Comparison of ENCODE assay signal across 9 cellular contexts in genomic region chr5:142881076-142881466, GRCh38.
DNase-seq lines count a peak whose midpoint lies in the region; ATAC-seq and TF ChIP-seq lines count a peak whose summit lies in the region.
"Had no signal": no experiment of that assay in that cellular context is flagged by ENCODE, and none has a peak within 500 bp of the region (broad histone marks: within the 10 kb centered on the region; RNA-seq: fewer than 3 reads in every experiment).

No MANE protein-coding gene starts in this region.

- H3K27ac ChIP-seq in SK-N-SH (ENCODE audit: low read depth in 2 of 2, low read length in 1 of 2) = no peak overlapping the region

- H3K9me3 ChIP-seq in SK-N-SH = no peaks in the 10 kb centered on the region

- no peak overlapping the region for H3K4me3 ChIP-seq in SK-N-SH (ENCODE audit: low read depth in 2 of 2, low read length in 1 of 2)
- no peak overlapping the region for H3K4me3 ChIP-seq in fibroblast of pulmonary artery (replicated peaks; ENCODE audit: low read depth, low read length)

- H3K79me2 ChIP-seq in SK-N-SH (ENCODE audit: insufficient read depth) = no peaks in the 10 kb centered on the region

- H3K27me3 ChIP-seq in SK-N-SH (ENCODE audit: insufficient read depth) = no peaks in the 10 kb centered on the region

- H3K36me3 Mint-ChIP-seq in stimulated activated memory B cell treated with anti-CD40 and anti-IgM and Interleukin-4, amounts not matched to agents 10 μg/mL and 1 μg/mL and 100 μg/mL, for 72 hours = no peaks in the 10 kb centered on the region
- H3K36me3 Mint-ChIP-seq in activated CD4-positive, alpha-beta T cell treated with anti-CD3 and anti-CD28 coated beads, Interleukin-2, amount 10 ng/mL, durations not matched to agents 24 days and 14 days (ENCODE audit: low read depth) = no peaks in the 10 kb centered on the region

- peak; percentile 18; the same call in 1 of the 3 replicates for ATAC-seq in SK-N-SH treated with all-trans-retinoic acid at 6 μM for 48 hours
- ATAC-seq in stimulated activated memory B cell treated with anti-CD40 and anti-IgM and Interleukin-4, amounts not matched to agents 10 μg/mL and 1 μg/mL and 100 μg/mL, for 72 hours = peak; percentile 73

- H3K4me3 Mint-ChIP-seq in stimulated activated memory B cell treated with anti-CD40 and anti-IgM and Interleukin-4, amounts not matched to agents 10 μg/mL and 1 μg/mL and 100 μg/mL, for 72 hours = no peak overlapping the region
- no peak overlapping the region for H3K4me3 Mint-ChIP-seq in activated CD4-positive, alpha-beta T cell treated with anti-CD3 and anti-CD28 coated beads, Interleukin-2, amount 10 ng/mL, durations not matched to agents 24 days and 14 days
- H3K4me3 Mint-ChIP-seq: T-cell had no signal

- H3F3A ChIP-seq in SK-N-SH (replicated peaks; ENCODE audit: insufficient read depth) = no peaks in the 10 kb centered on the region

- no peak for TF ChIP-seq EP300 in SK-N-SH (IDR thresholded peaks at IDR 0.05; ENCODE audit: borderline replicate concordance in 1 of 2, low read depth in 1 of 2, low read length in 1 of 2)

- DNase-seq in SK-N-SH = no peak
- DNase-seq in NCI-H2227 (lab: John Stamatoyannopoulos, UW; ENCODE audit: unreplicated experiment) = peak; percentile 35
- DNase-seq in fibroblast of pulmonary artery (ENCODE audit: low read depth) = peak; percentile 67
- no peak for DNase-seq in NCI-H510A treated with DMSO at 0.1 percent for 48 hours (lab: John Stamatoyannopoulos, UW)
- DNase-seq in mesenteric fat pad (ENCODE audit: low spot score) = no peak
- no peak for DNase-seq in activated CD4-positive, alpha-beta T cell treated with anti-CD3 and anti-CD28 coated beads, Interleukin-2, amount 10 ng/mL, durations not matched to agents 24 days and 14 days

- no peak for TF ChIP-seq RAD21 in SK-N-SH (IDR thresholded peaks at IDR 0.05; ENCODE audit: low read length)

- TF ChIP-seq CTCF in SK-N-SH (IDR thresholded peaks at IDR 0.05) (no peak), fibroblast of pulmonary artery (IDR thresholded peaks at IDR 0.05; ENCODE audit: low read length, missing control alignments) (no peak)

- intact Hi-C loops in activated CD4-positive, alpha-beta T cell treated with anti-CD3 and anti-CD28 coated beads, Interleukin-2, amount 10 ng/mL, durations not matched to agents 24 days and 14 days (cut with micrococcal nuclease) = loop anchor here (10.0 kb wide), 1 partner anchor 266 kb away; no protein-coding TSS in a partner anchor

- peaks cover 7% of the 10 kb centered on the region for H3K4me1 Mint-ChIP-seq in stimulated activated memory B cell treated with anti-CD40 and anti-IgM and Interleukin-4, amounts not matched to agents 10 μg/mL and 1 μg/mL and 100 μg/mL, for 72 hours
- peaks cover 2% of the 10 kb centered on the region for H3K4me1 Mint-ChIP-seq in activated CD4-positive, alpha-beta T cell treated with anti-CD3 and anti-CD28 coated beads, Interleukin-2, amount 10 ng/mL, durations not matched to agents 24 days and 14 days

- CTCF ChIA-PET in SK-N-SH (lab: Yijun Ruan, JAX) = interaction anchor here (0.6 to 27.9 kb wide), 41 partner anchors 9 to 1261 kb away, joined by 3 to 1285 read pairs (median 6); partner anchors contain the start of genes ARHGAP26 and NR3C1

- H4K20me1 ChIP-seq in SK-N-SH (ENCODE audit: insufficient read depth) = no peaks in the 10 kb centered on the region

- H3K9me3 Mint-ChIP-seq in stimulated activated memory B cell treated with anti-CD40 and anti-IgM and Interleukin-4, amounts not matched to agents 10 μg/mL and 1 μg/mL and 100 μg/mL, for 72 hours = no peaks in the 10 kb centered on the region
- H3K9me3 Mint-ChIP-seq in activated CD4-positive, alpha-beta T cell treated with anti-CD3 and anti-CD28 coated beads, Interleukin-2, amount 10 ng/mL, durations not matched to agents 24 days and 14 days = no peaks in the 10 kb centered on the region
- H3K9me3 Mint-ChIP-seq: T-cell had no signal

- H2AFZ ChIP-seq in SK-N-SH (ENCODE audit: low read depth) = no peak overlapping the region

- H3K9me2 ChIP-seq in SK-N-SH = no peaks in the 10 kb centered on the region

- peaks cover 4 to 13% of the 10 kb centered on the region in 2 experiments; a peak in 2 of 4 replicates for H3K4me1 ChIP-seq in SK-N-SH (ENCODE audit: control insufficient read depth in 1 of 2, insufficient read depth in 2 of 2, low read depth in 1 of 2, low read length in 1 of 2)

- no peaks in the 10 kb centered on the region for H3K27me3 Mint-ChIP-seq in stimulated activated memory B cell treated with anti-CD40 and anti-IgM and Interleukin-4, amounts not matched to agents 10 μg/mL and 1 μg/mL and 100 μg/mL, for 72 hours
- H3K27me3 Mint-ChIP-seq in activated CD4-positive, alpha-beta T cell treated with anti-CD3 and anti-CD28 coated beads, Interleukin-2, amount 10 ng/mL, durations not matched to agents 24 days and 14 days = no peaks in the 10 kb centered on the region
- H3K27me3 Mint-ChIP-seq: T-cell had no signal

- H3K36me3 ChIP-seq in SK-N-SH (replicated peaks in 1 of 2; ENCODE audit: control insufficient read depth in 1 of 2, insufficient read depth in 2 of 2, low read length in 1 of 2) = peaks cover 0 to 39% of the 10 kb centered on the region in 2 experiments

- no peak overlapping the region for H3K4me2 ChIP-seq in SK-N-SH

- no peak overlapping the region for H3K27ac Mint-ChIP-seq in stimulated activated memory B cell treated with anti-CD40 and anti-IgM and Interleukin-4, amounts not matched to agents 10 μg/mL and 1 μg/mL and 100 μg/mL, for 72 hours
- no peak overlapping the region for H3K27ac Mint-ChIP-seq in activated CD4-positive, alpha-beta T cell treated with anti-CD3 and anti-CD28 coated beads, Interleukin-2, amount 10 ng/mL, durations not matched to agents 24 days and 14 days
- H3K27ac Mint-ChIP-seq: T-cell had no signal

- WGBS in SK-N-SH (ENCODE audit: low lambda C conversion rate) = 81% methylated on average over 7 of the region's 7 CpGs

- POLR2A ChIA-PET in SK-N-SH (lab: Yijun Ruan, JAX) = no interaction called here

- no peak overlapping the region for H3K9ac ChIP-seq in SK-N-SH

TF ChIP-seq in SK-N-SH treated with all-trans-retinoic acid at 6 μM for 48 hours, 23 proteins besides CTCF, POLR2A, EP300 and RAD21 (continues in another document):
- no peak for TF ChIP-seq ZFP3 (CRISPR knock-in tag; IDR thresholded peaks at IDR 0.05)
- TF ChIP-seq, protein P1, sequence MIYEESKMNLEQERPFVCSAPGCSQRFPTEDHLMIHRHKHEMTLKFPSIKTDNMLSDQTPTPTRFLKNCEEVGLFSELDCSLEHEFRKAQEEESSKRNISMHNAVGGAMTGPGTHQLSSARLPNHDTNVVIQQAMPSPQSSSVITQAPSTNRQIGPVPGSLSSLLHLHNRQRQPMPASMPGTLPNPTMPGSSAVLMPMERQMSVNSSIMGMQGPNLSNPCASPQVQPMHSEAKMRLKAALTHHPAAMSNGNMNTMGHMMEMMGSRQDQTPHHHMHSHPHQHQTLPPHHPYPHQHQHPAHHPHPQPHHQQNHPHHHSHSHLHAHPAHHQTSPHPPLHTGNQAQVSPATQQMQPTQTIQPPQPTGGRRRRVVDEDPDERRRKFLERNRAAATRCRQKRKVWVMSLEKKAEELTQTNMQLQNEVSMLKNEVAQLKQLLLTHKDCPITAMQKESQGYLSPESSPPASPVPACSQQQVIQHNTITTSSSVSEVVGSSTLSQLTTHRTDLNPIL (CRISPR knock-in tag; IDR thresholded peaks at IDR 0.05; ENCODE audit: low read depth) = no peak
- TF ChIP-seq ISL1 (CRISPR knock-in tag; IDR thresholded peaks at IDR 0.05) = no peak

TF ChIP-seq in SK-N-SH, 30 proteins besides CTCF, POLR2A, EP300 and RAD21:
- TF ChIP-seq YY1 (IDR thresholded peaks at IDR 0.05; ENCODE audit: low read depth) (no peak), FOXM1 (IDR thresholded peaks at IDR 0.05; ENCODE audit: low read depth) (no peak), GATA2 (CRISPR knock-in tag; IDR thresholded peaks at IDR 0.05) (no peak), ELF1 (IDR thresholded peaks at IDR 0.05) (no peak), NRF1 (IDR thresholded peaks at IDR 0.05; ENCODE audit: low read depth, low read length) (no peak), NFIC (IDR thresholded peaks at IDR 0.05; ENCODE audit: borderline replicate concordance) (no peak), MEF2A (IDR thresholded peaks at IDR 0.05; ENCODE audit: borderline replicate concordance, low read depth) (no peak), GABPA (IDR thresholded peaks at IDR 0.05; ENCODE audit: low read depth) (no peak)
- TF ChIP-seq, protein P2, sequence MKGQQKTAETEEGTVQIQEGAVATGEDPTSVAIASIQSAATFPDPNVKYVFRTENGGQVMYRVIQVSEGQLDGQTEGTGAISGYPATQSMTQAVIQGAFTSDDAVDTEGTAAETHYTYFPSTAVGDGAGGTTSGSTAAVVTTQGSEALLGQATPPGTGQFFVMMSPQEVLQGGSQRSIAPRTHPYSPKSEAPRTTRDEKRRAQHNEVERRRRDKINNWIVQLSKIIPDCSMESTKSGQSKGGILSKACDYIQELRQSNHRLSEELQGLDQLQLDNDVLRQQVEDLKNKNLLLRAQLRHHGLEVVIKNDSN (IDR thresholded peaks at IDR 0.05; ENCODE audit: borderline replicate concordance, low read depth) = no peak

Comparison
In these comparisons a context has a peak if more than half of its experiments do, and no peak if none do; other contexts are left out.
1. DNase-seq: peak in NCI-H2227 (single experiment) and fibroblast of pulmonary artery (single experiment); none in SK-N-SH (single experiment), NCI-H510A treated with DMSO at 0.1 percent for 48 hours (single experiment), mesenteric fat pad (single experiment) and activated CD4-positive, alpha-beta T cell treated with anti-CD3 and anti-CD28 coated beads, Interleukin-2, amount 10 ng/mL, durations not matched to agents 24 days and 14 days (single experiment).